ENCODE assay signal across 1 cellular context in the genomic region with DNA sequence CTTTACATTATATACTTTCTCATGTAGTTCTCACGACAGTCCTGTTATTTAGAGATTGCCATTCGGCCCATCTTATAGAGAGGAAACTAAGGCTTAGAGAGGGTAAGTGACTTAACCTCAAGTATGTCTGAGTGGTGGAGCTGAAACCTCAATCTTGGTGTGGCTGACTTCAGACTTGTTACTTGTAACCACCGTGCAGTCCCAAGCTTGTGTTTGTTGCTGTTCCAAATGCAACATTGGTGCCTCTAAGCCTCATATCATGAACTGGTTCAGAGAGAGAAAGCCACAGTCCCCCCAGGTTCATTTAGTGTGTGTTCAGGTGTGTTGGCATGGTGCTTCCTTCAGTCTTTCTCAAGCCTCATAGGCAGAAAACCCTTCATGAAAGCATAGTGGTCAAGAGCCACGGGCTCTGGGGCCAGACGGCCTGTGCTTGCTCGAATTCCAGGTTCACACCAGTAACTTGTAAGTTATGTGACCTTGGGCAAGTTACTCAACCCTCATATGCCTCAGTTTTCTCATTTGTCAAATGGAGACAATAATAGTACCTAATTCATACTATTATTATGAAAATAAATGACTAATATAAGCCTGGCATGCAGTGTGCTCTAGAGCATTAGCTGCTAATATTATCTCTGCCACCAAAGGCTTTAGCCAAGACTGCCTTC.
TF ChIP-seq lines count a peak whose summit lies in the region.

No MANE protein-coding gene starts in this region.

TF ChIP-seq in GM12878, 131 proteins besides CTCF, POLR2A, EP300 and RAD21:
- TF ChIP-seq SMC3 (IDR thresholded peaks at IDR 0.05; ENCODE audit: borderline replicate concordance, low read length): 0 out of 2 replicates have a peak, but pooled peaks have one; percentile 6
- peak; percentile 89; the same call in 1 of the 2 replicates for TF ChIP-seq CBX5 (IDR thresholded peaks at IDR 0.05; ENCODE audit: low read depth)
- TF ChIP-seq ZNF217 (IDR thresholded peaks at IDR 0.05): peak; percentile 42; the same call in 1 of the 2 replicates
- TF ChIP-seq CBFB (IDR thresholded peaks at IDR 0.05; ENCODE audit: low read depth): peak; percentile 82
- peak; percentile 65 for TF ChIP-seq CREM (IDR thresholded peaks at IDR 0.05; ENCODE audit: low read depth)
- 0 out of 2 replicates have a peak, but pooled peaks have one; percentile 41 for TF ChIP-seq MEF2A (IDR thresholded peaks at IDR 0.05; ENCODE audit: insufficient read depth, low read depth, low read length)
- TF ChIP-seq BRCA1 (IDR thresholded peaks at IDR 0.05; ENCODE audit: low read depth, low read length): no peak
- 0 out of 2 replicates have a peak, but pooled peaks have one; percentile 33 for TF ChIP-seq TCF12 (IDR thresholded peaks at IDR 0.05; ENCODE audit: low read depth, low read length)
- 0 out of 2 replicates have a peak, but pooled peaks have one; percentile 29 for TF ChIP-seq RELB (IDR thresholded peaks at IDR 0.05; ENCODE audit: low read depth)
- TF ChIP-seq IRF4 (IDR thresholded peaks at IDR 0.05; ENCODE audit: low read depth, low read length): peak; percentile 44; the same call in 1 of the 2 replicates
- TF ChIP-seq SMARCA5 (IDR thresholded peaks at IDR 0.05): peak; percentile 48; the same call in 1 of the 2 replicates
- no peak for TF ChIP-seq TCF7 (IDR thresholded peaks at IDR 0.05; ENCODE audit: borderline replicate concordance)
- TF ChIP-seq, protein P1, sequence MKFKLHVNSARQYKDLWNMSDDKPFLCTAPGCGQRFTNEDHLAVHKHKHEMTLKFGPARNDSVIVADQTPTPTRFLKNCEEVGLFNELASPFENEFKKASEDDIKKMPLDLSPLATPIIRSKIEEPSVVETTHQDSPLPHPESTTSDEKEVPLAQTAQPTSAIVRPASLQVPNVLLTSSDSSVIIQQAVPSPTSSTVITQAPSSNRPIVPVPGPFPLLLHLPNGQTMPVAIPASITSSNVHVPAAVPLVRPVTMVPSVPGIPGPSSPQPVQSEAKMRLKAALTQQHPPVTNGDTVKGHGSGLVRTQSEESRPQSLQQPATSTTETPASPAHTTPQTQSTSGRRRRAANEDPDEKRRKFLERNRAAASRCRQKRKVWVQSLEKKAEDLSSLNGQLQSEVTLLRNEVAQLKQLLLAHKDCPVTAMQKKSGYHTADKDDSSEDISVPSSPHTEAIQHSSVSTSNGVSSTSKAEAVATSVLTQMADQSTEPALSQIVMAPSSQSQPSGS (IDR thresholded peaks at IDR 0.05; ENCODE audit: low read length): peak; percentile 71
- peak; percentile 31; the same call in 1 of the 2 replicates for TF ChIP-seq NR2F1 (conservative IDR thresholded peaks at IDR 0.05)
- TF ChIP-seq FOS (IDR thresholded peaks at IDR 0.05; ENCODE audit: borderline replicate concordance, extremely low read depth, insufficient read length): no peak
- TF ChIP-seq POU2F2 (IDR thresholded peaks at IDR 0.05; ENCODE audit: borderline replicate concordance, low read depth, low read length): peak; percentile 65; the same call in 1 of the 3 replicates
- TF ChIP-seq HDGF (IDR thresholded peaks at IDR 0.05): no peak
- peak; percentile 92 for TF ChIP-seq PAX5 (IDR thresholded peaks at IDR 0.05; ENCODE audit: borderline replicate concordance, low read depth, low read length)
- TF ChIP-seq MTA2 (IDR thresholded peaks at IDR 0.05; ENCODE audit: low read depth): peak; percentile 62
- TF ChIP-seq TBL1XR1 (IDR thresholded peaks at IDR 0.05; ENCODE audit: low read depth, low read length): peak; percentile 63; the same call in 1 of the 2 replicates
- TF ChIP-seq KAT2A (conservative IDR thresholded peaks at IDR 0.05; ENCODE audit: control insufficient read depth, low read depth, low read length): no peak
- peak in 1 of 2 experiments; percentile 28; a peak in 1 of 4 replicates for TF ChIP-seq BHLHE40 (IDR thresholded peaks at IDR 0.05; ENCODE audit: borderline replicate concordance in 1 of 2, low read depth in 2 of 2, low read length in 1 of 2)
- peak; percentile 49; the same call in 1 of the 2 replicates for TF ChIP-seq MLLT1 (IDR thresholded peaks at IDR 0.05)
- TF ChIP-seq EED (IDR thresholded peaks at IDR 0.05; ENCODE audit: low read depth): peak; percentile 79
- 0 out of 2 replicates have a peak, but pooled peaks have one; percentile 12 for TF ChIP-seq IKZF1 (conservative IDR thresholded peaks at IDR 0.05)
- TF ChIP-seq, protein P2, sequence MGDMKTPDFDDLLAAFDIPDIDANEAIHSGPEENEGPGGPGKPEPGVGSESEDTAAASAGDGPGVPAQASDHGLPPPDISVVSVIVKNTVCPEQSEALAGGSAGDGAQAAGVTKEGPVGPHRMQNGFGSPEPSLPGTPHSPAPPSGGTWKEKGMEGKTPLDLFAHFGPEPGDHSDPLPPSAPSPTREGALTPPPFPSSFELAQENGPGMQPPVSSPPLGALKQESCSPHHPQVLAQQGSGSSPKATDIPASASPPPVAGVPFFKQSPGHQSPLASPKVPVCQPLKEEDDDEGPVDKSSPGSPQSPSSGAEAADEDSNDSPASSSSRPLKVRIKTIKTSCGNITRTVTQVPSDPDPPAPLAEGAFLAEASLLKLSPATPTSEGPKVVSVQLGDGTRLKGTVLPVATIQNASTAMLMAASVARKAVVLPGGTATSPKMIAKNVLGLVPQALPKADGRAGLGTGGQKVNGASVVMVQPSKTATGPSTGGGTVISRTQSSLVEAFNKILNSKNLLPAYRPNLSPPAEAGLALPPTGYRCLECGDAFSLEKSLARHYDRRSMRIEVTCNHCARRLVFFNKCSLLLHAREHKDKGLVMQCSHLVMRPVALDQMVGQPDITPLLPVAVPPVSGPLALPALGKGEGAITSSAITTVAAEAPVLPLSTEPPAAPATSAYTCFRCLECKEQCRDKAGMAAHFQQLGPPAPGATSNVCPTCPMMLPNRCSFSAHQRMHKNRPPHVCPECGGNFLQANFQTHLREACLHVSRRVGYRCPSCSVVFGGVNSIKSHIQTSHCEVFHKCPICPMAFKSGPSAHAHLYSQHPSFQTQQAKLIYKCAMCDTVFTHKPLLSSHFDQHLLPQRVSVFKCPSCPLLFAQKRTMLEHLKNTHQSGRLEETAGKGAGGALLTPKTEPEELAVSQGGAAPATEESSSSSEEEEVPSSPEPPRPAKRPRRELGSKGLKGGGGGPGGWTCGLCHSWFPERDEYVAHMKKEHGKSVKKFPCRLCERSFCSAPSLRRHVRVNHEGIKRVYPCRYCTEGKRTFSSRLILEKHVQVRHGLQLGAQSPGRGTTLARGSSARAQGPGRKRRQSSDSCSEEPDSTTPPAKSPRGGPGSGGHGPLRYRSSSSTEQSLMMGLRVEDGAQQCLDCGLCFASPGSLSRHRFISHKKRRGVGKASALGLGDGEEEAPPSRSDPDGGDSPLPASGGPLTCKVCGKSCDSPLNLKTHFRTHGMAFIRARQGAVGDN (IDR thresholded peaks at IDR 0.05): no peak
- 0 out of 2 replicates have a peak, but pooled peaks have one; percentile 29 for TF ChIP-seq JUNB (IDR thresholded peaks at IDR 0.05)
- TF ChIP-seq MEF2B (IDR thresholded peaks at IDR 0.05; ENCODE audit: partially characterized antibody, poor library complexity, severe bottlenecking): peak; percentile 62
- no peak for TF ChIP-seq SMAD5 (IDR thresholded peaks at IDR 0.05; ENCODE audit: low read depth)
- TF ChIP-seq CEBPB (IDR thresholded peaks at IDR 0.05; ENCODE audit: borderline replicate concordance in 1 of 2, low read depth in 2 of 2, low read length in 2 of 2): no peak
- TF ChIP-seq ZBED1 (IDR thresholded peaks at IDR 0.05; ENCODE audit: borderline replicate concordance): 0 out of 2 replicates have a peak, but pooled peaks have one; percentile 48
- peak; percentile 86 for TF ChIP-seq SKIL (IDR thresholded peaks at IDR 0.05; ENCODE audit: low read depth, poor library complexity, severe bottlenecking)
- TF ChIP-seq NFYA (IDR thresholded peaks at IDR 0.05; ENCODE audit: borderline replicate concordance, low read depth, low read length): no peak
- 0 out of 2 replicates have a peak, but pooled peaks have one; percentile 27 for TF ChIP-seq ATF7 (IDR thresholded peaks at IDR 0.05; ENCODE audit: low read depth)
- TF ChIP-seq IKZF2 (IDR thresholded peaks at IDR 0.05): peak; percentile 48 to 72; a peak in 3 of 4 replicates
- TF ChIP-seq ETV6 (conservative IDR thresholded peaks at IDR 0.05 in 1 of 2, IDR thresholded peaks at IDR 0.05 in 1 of 2; ENCODE audit: borderline replicate concordance in 1 of 2, low read depth in 1 of 2): peak in 1 of 2 experiments; percentile 54; a peak in 1 of 4 replicates
- peak; percentile 83; the same call in 1 of the 2 replicates for TF ChIP-seq NFIC (IDR thresholded peaks at IDR 0.05; ENCODE audit: low read depth, low read length)
- peak; percentile 96 for TF ChIP-seq RUNX3 (IDR thresholded peaks at IDR 0.05; ENCODE audit: low read length)
- TF ChIP-seq BCL3 (IDR thresholded peaks at IDR 0.05; ENCODE audit: borderline replicate concordance, insufficient read depth, low read depth, low read length, poor library complexity, severe bottlenecking): peak; percentile 62
- no peak for TF ChIP-seq PAX8 (IDR thresholded peaks at IDR 0.05)
- TF ChIP-seq, protein P3, sequence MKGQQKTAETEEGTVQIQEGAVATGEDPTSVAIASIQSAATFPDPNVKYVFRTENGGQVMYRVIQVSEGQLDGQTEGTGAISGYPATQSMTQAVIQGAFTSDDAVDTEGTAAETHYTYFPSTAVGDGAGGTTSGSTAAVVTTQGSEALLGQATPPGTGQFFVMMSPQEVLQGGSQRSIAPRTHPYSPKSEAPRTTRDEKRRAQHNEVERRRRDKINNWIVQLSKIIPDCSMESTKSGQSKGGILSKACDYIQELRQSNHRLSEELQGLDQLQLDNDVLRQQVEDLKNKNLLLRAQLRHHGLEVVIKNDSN (IDR thresholded peaks at IDR 0.05; ENCODE audit: borderline replicate concordance, extremely low read length, insufficient read depth, low read depth, low read length): no peak
